ENCODE assay signal across 24 cellular contexts in the genomic region with DNA sequence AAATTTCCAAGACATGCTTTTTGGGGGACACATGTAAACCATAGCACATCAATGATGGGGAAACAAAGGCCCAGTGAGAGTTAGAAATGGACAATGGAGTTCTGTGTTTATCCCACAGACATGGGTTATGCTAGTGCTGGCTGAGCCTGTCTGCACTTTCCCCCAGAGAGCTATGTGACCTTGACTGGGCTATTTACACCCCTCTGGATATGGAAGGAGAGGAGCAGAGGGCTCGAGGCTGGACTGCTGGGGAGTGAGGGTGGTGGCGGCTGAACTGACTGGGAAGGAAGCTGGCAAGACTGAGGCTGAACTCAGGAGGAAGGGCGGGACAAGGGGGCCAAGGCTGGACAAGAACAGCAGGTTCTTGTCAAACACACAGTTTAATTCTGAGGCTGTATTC. TPM values are rescaled to one million over a fixed set of nuclear protein-coding genes. Genes with fewer than 3 reads are reported as not detected.
DNase-seq lines count a peak whose midpoint lies in the region; ATAC-seq and TF ChIP-seq lines count a peak whose summit lies in the region.
"Had no signal": no experiment of that assay in that cellular context is flagged by ENCODE, and none has a peak within 500 bp of the region (broad histone marks: within the 10 kb centered on the region; RNA-seq: fewer than 3 reads in every experiment).

No MANE protein-coding gene starts in this region.

- H3K36me3 ChIP-seq in left ventricle myocardium inferior (no peaks in the 10 kb centered on the region), upper lobe of right lung (no peaks in the 10 kb centered on the region)

- H3K4me1 ChIP-seq in left ventricle myocardium inferior = peaks cover 15% of the 10 kb centered on the region
- peaks cover 3% of the 10 kb centered on the region for H3K4me1 ChIP-seq in upper lobe of right lung
- H3K4me1 ChIP-seq: Caco-2 had no signal

- intact Hi-C loops in Right ventricle myocardium inferior (cut with DNase I) = no loop called here
- intact Hi-C loops in cardiac septum (cut with DNase I) = no loop called here
- intact Hi-C loops in left ventricle myocardium inferior (cut with micrococcal nuclease) = no loop called here
- intact Hi-C loops in upper lobe of right lung (cut with DNase I) = no loop called here

- H3K27me3 ChIP-seq in left ventricle myocardium inferior (ENCODE audit: low read depth) = peaks cover 4% of the 10 kb centered on the region
- no peaks in the 10 kb centered on the region for H3K27me3 ChIP-seq in upper lobe of right lung

- DNase-seq in Right ventricle myocardium inferior (ENCODE audit: missing footprints) (no peak), cardiac septum (ENCODE audit: low spot score) (no peak), left ventricle myocardium inferior (peak; percentile 40), medulla oblongata (ENCODE audit: extremely low spot score) (peak; percentile 61), upper lobe of right lung (no peak), NOMO-1 treated with dmso at 0.1 percent for 144 hours (lab: John Stamatoyannopoulos, UW; ENCODE audit: unreplicated experiment) (no peak)
- no peak for DNase-seq in central memory CD4-positive, alpha-beta T cell
- DNase-seq: Caco-2; CD8-positive, alpha-beta T cell; GM23248; H7; IMR-90; MM.1S; NCI-H2029; NCI-H446 treated with DMSO at 0.1 percent for 48 hours; NCI-H526; NCI-H82; RPMI8226; SHP77 treated with DMSO at 0.1 percent for 48 hours had no signal

- ATAC-seq in Right ventricle myocardium inferior (peak; percentile 88), upper lobe of right lung (peak; percentile 51), HG03520 (IDR thresholded peaks at IDR 0.05; ENCODE audit: unreplicated experiment) (no peak)
- ATAC-seq: CD8-positive, alpha-beta T cell had no signal

- no peak for TF ChIP-seq CTCF in left ventricle myocardium inferior (IDR thresholded peaks at IDR 0.05; ENCODE audit: borderline replicate concordance)
- no peak for TF ChIP-seq CTCF in upper lobe of right lung (IDR thresholded peaks at IDR 0.05)

- H3K27ac ChIP-seq in left ventricle myocardium inferior (replicated peaks) (peak overlapping the region; percentile 27), upper lobe of right lung (no peak overlapping the region)
- H3K27ac ChIP-seq: 22Rv1, C4-2B, GM23248, KMS-11 had no signal

- H3K4me3 ChIP-seq in left ventricle myocardium inferior (no peak overlapping the region), upper lobe of right lung (no peak overlapping the region)
- H3K4me3 ChIP-seq: GM23248 had no signal

- H3K9me3 ChIP-seq in left ventricle myocardium inferior (replicated peaks) = no peaks in the 10 kb centered on the region
- no peaks in the 10 kb centered on the region for H3K9me3 ChIP-seq in upper lobe of right lung
- H3K9me3 ChIP-seq: Caco-2 had no signal

RNA-seq across cellular contexts. Expression of a gene that starts 10.7 kb away (rescaled TPM):
- total RNA-seq in Right ventricle myocardium inferior (165 TPM), cardiac septum (55.3 TPM), left ventricle myocardium inferior (121 TPM), upper lobe of right lung (6.2 TPM)
- total RNA-seq: B cell; CD8-positive, alpha-beta T cell had no signal

Comparison
In these comparisons a context has a peak if more than half of its experiments do, and no peak if none do; other contexts are left out.
1. DNase-seq: peak in left ventricle myocardium inferior (single experiment) and medulla oblongata (single experiment); none in Right ventricle myocardium inferior (single experiment), cardiac septum (single experiment), upper lobe of right lung (single experiment), NOMO-1 treated with dmso at 0.1 percent for 144 hours (single experiment) and central memory CD4-positive, alpha-beta T cell (single experiment).